In the genomic region with DNA sequence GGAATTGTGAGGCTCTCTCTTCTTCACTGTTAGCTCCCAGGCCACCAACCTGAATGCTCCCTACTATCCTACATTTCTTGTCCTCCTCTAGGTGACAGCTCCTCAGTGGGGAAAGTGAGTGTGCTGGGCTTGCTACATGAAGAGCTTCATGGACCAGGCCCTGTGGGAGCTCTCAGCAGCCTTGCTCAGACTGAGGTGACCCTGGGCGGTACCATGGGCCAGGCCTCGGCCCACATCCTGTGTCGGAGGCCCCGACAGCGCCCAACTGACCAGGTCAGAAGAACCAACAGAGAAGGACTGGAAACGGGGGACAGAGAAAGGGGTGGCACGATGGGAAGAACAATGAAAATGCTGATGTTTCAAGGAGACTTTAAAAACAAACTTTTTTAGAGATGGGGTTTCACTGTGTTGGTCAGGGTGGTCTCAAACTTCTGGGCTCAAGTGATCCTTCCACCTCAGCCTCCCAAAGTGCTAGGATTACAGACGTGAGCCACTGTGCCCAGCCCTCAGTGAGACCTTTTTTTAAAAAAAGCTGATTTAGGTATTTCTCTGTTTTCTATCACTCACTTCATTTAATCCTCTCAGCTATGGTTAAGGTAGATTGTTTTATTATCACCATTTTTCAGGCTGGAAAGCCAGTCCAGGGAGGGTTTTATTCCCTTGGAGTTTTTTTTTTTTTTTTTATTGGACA, we compare ENCODE assay signal across 34 cellular contexts. TPM values are rescaled to one million over a fixed set of nuclear protein-coding genes. Genes with fewer than 3 reads are reported as not detected.
A peak's percentile ranks its signal among the peaks of the same experiment; 100 is the strongest.
DNase-seq lines count a peak whose midpoint lies in the region; ATAC-seq, FAIRE-seq and TF ChIP-seq lines count a peak whose summit lies in the region.
"Had no signal": no experiment of that assay in that cellular context is flagged by ENCODE, and none has a peak within 500 bp of the region (broad histone marks: within the 10 kb centered on the region; RNA-seq: fewer than 3 reads in every experiment).

No MANE protein-coding gene starts in this region.

- H3K9me3 ChIP-seq in HCT116 (ENCODE audit: control insufficient read depth in 1 of 2, insufficient read depth in 1 of 2, low read depth in 1 of 2, low read length in 2 of 2), result no peaks in the 10 kb centered on the region
- no peaks in the 10 kb centered on the region for H3K9me3 ChIP-seq in H1 (ENCODE audit: insufficient read depth in 2 of 2, low read depth in 1 of 2, low read length in 1 of 2)
- H3K9me3 ChIP-seq: psoas muscle, SK-N-SH, testis, vagina had no signal

- H3K4me1 ChIP-seq in HCT116 (ENCODE audit: control insufficient read depth in 1 of 2, insufficient read depth in 2 of 2, low read length in 2 of 2), result peaks cover 21 to 33% of the 10 kb centered on the region in 2 experiments
- peaks cover 3 to 7% (median 4%) of the 10 kb centered on the region in 4 experiments; a peak in 6 of 7 replicates for H3K4me1 ChIP-seq in H1 (replicated peaks in 1 of 4; ENCODE audit: control insufficient read depth in 3 of 4, insufficient read depth in 4 of 4, low read length in 3 of 4)
- peaks cover 9% of the 10 kb centered on the region for H3K4me1 ChIP-seq in rectal smooth muscle tissue (ENCODE audit: control insufficient read depth, insufficient read depth, low read length)

- H3K4me2 ChIP-seq in HCT116 (ENCODE audit: low read length), result no peak overlapping the region
- no peak overlapping the region for H3K4me2 ChIP-seq in H1 (ENCODE audit: insufficient read depth in 1 of 2, low read depth in 2 of 2, low read length in 2 of 2)
- H3K4me2 ChIP-seq: SK-N-SH had no signal

- no peak overlapping the region for H3K14ac ChIP-seq in H1 (ENCODE audit: insufficient read length)

- H3K4me1 Mint-ChIP-seq in activated CD4-positive, alpha-beta memory T cell treated with anti-CD3 and anti-CD28 coated beads for 36 hours (ENCODE audit: low read depth), result peaks cover 24% of the 10 kb centered on the region
- H3K4me1 Mint-ChIP-seq in activated CD4-positive, alpha-beta memory T cell treated with anti-CD3 and anti-CD28 coated beads, Interleukin-2, amount 10 ng/mL, durations not matched to agents 7 days and 5 days, result peaks cover 25% of the 10 kb centered on the region

- H3K56ac ChIP-seq in H1 (replicated peaks; ENCODE audit: insufficient read length, low read depth, low read length), result no peak overlapping the region

- H3K27ac ChIP-seq in HCT116 (ENCODE audit: low read depth, low read length) (peak overlapping the region; percentile 16; the same call in 1 of the 2 replicates), H1 (ENCODE audit: low read depth, low read length) (no peak overlapping the region), rectal smooth muscle tissue (ENCODE audit: low read depth, low read length) (no peak overlapping the region)
- H3K27ac ChIP-seq: cardiac muscle cell, coronary artery, foreskin keratinocyte, psoas muscle, testis, vagina had no signal

- no peak for TF ChIP-seq EP300 in H1 (IDR thresholded peaks at IDR 0.05; ENCODE audit: borderline replicate concordance in 1 of 2, low read depth in 2 of 2, low read length in 2 of 2)

- peaks cover 12% of the 10 kb centered on the region; the same call in 1 of the 2 replicates for H3K23me2 ChIP-seq in H1 (ENCODE audit: low read depth, low read length)

- no peak overlapping the region for H4K91ac ChIP-seq in H1 (replicated peaks; ENCODE audit: insufficient read length, low read length)

- no peak overlapping the region for H4K8ac ChIP-seq in H1 (ENCODE audit: extremely low read depth, insufficient read depth, low read length)

- H2BK12ac ChIP-seq in H1 (ENCODE audit: low read depth, low read length), result no peak overlapping the region

- no peak overlapping the region for H2BK20ac ChIP-seq in H1 (ENCODE audit: low read length)

- no peak for ATAC-seq in HCT116
- ATAC-seq in HG02938 (IDR thresholded peaks at IDR 0.05; ENCODE audit: unreplicated experiment), result no peak
- no peak for ATAC-seq in GM18502 (IDR thresholded peaks at IDR 0.05; ENCODE audit: poor library complexity, unreplicated experiment)
- ATAC-seq: effector memory CD8-positive, alpha-beta T cell; esophagus mucosa; foreskin keratinocyte; K562; psoas muscle; stimulated activated naive CD8-positive, alpha-beta T cell treated with anti-CD3 and anti-CD28 coated beads, Interleukin-15, Interleukin-2, amounts not matched to agents 100 U/mL and 50 U/mL, for 24 hours had no signal

- H2AFZ ChIP-seq in HCT116 (ENCODE audit: low read depth, low read length, poor library complexity, severe bottlenecking) (no peak overlapping the region), H1 (ENCODE audit: low read length) (no peak overlapping the region)

- H3K79me2 ChIP-seq in HCT116 (ENCODE audit: insufficient read depth, low read length) (peaks cover 78% of the 10 kb centered on the region), H1 (ENCODE audit: control insufficient read depth in 1 of 2, insufficient read depth in 2 of 2, low read length in 2 of 2) (peaks cover 0 to 42% of the 10 kb centered on the region in 2 experiments; a peak in 2 of 4 replicates)

- H3K27me3 Mint-ChIP-seq in activated CD4-positive, alpha-beta memory T cell treated with anti-CD3 and anti-CD28 coated beads for 36 hours, result peaks cover 3% of the 10 kb centered on the region
- peaks cover 3% of the 10 kb centered on the region for H3K27me3 Mint-ChIP-seq in activated CD4-positive, alpha-beta memory T cell treated with anti-CD3 and anti-CD28 coated beads, Interleukin-2, amount 10 ng/mL, durations not matched to agents 7 days and 5 days

- TF ChIP-seq RAD21 in HCT116 (IDR thresholded peaks at IDR 0.05; ENCODE audit: low read depth) (no peak), H1 (IDR thresholded peaks at IDR 0.05 in 1 of 2, conservative IDR thresholded peaks at IDR 0.05 in 1 of 2; ENCODE audit: low read depth in 2 of 2, low read length in 2 of 2) (no peak)

- no peak for DNase-seq in activated CD4-positive, alpha-beta memory T cell treated with anti-CD3 and anti-CD28 coated beads for 36 hours
- DNase-seq in activated CD4-positive, alpha-beta memory T cell treated with anti-CD3 and anti-CD28 coated beads, Interleukin-2, amount 10 ng/mL, durations not matched to agents 7 days and 5 days, result no peak
- DNase-seq in HCT116 (ENCODE audit: low read depth, low spot score), result no peak
- DNase-seq in H1 (ENCODE audit: low read depth in 1 of 2, low spot score in 2 of 2), result no peak
- no peak for DNase-seq in NCI-H1048 (lab: John Stamatoyannopoulos, UW)
- DNase-seq: activated CD4-positive, CD25-positive, alpha-beta regulatory T cell treated with anti-CD3 and anti-CD28 coated beads, Interleukin-2, amount 50 U/mL, for 72 hours; activated naive CD4-positive, alpha-beta T cell treated with anti-CD3 and anti-CD28 coated beads, Interleukin-2, amount 50 U/mL, for 16 hours; AML-193; anterior cingulate cortex; CD8-positive, alpha-beta memory T cell; effector memory CD8-positive, alpha-beta T cell; foreskin keratinocyte; mammary epithelial cell; NCI-H1417; NCI-H2081 treated with DMSO at 0.1 percent for 48 hours; NCI-H226; nucleus accumbens; psoas muscle; SK-N-SH; stimulated activated CD4-positive, alpha-beta T cell treated with anti-CD3 and anti-CD28 coated beads, Interleukin-15, amount 100 ng/mL, for 24 hours; stimulated activated naive CD8-positive, alpha-beta T cell treated with anti-CD3 and anti-CD28 coated beads, Interleukin-15, Interleukin-2, amounts not matched to agents 100 U/mL and 50 U/mL, for 24 hours; testis had no signal

- FAIRE-seq in H1 (lab: Jason Lieb, UNC), result no peak
- FAIRE-seq: A204.1, H54, K562 had no signal

- H3K9ac ChIP-seq in HCT116 (ENCODE audit: low read length) (no peak overlapping the region), H1 (replicated peaks in 1 of 4; ENCODE audit: extremely low read depth in 1 of 4, low read depth in 3 of 4, low read length in 3 of 4) (no peak overlapping the region), rectal smooth muscle tissue (ENCODE audit: low read length) (peak overlapping the region; percentile 25)
- H3K9ac ChIP-seq: SK-N-SH had no signal

- no peaks in the 10 kb centered on the region for H3K9me2 ChIP-seq in HCT116 (ENCODE audit: insufficient read depth)
- H3K9me2 ChIP-seq: SK-N-SH had no signal

- CTCF ChIA-PET in activated CD4-positive, alpha-beta memory T cell treated with anti-CD3 and anti-CD28 coated beads for 36 hours (lab: Charles Lee), result interaction anchor here (1.1 kb wide), 1 partner anchor 40 kb away, joined by 3 read pairs; no protein-coding TSS in a partner anchor
- CTCF ChIA-PET in activated CD4-positive, alpha-beta memory T cell treated with anti-CD3 and anti-CD28 coated beads, Interleukin-2, amount 10 ng/mL, durations not matched to agents 7 days and 5 days (lab: Charles Lee), result interaction anchor here (0.7 to 1.5 kb wide), 2 partner anchors 17 to 39 kb away, joined by 4 read pairs; a partner anchor contains a TSS
- CTCF ChIA-PET in HCT116 (lab: Charles Lee), result no interaction called here
- CTCF ChIA-PET in H1 (lab: Charles Lee; ENCODE audit: partially characterized antibody), result interaction anchor here (0.6 to 2.5 kb wide), 6 partner anchors 9 to 423 kb away, joined by 3 to 9 read pairs (median 4); no protein-coding TSS in a partner anchor

- TF ChIP-seq POLR2A in HCT116 (IDR thresholded peaks at IDR 0.05; ENCODE audit: borderline replicate concordance, extremely low read depth, insufficient read depth, insufficient read length), result no peak
- TF ChIP-seq POLR2A in H1 (IDR thresholded peaks at IDR 0.05; ENCODE audit: control extremely low read depth in 1 of 2, low read depth in 2 of 2, low read length in 2 of 2), result peak in 1 of 2 experiments; percentile 89; a peak in 2 of 3 replicates

- H2AK5ac ChIP-seq in H1 (ENCODE audit: low read depth, low read length), result no peak overlapping the region

- RAD21 ChIA-PET in HCT116 (lab: Charles Lee; ENCODE audit: low non-redundant PET in 1 of 2, low total read pairs in 2 of 2, uncharacterized antibody in 2 of 2, unreplicated experiment in 2 of 2), result no interaction called here

- H2BK15ac ChIP-seq in H1 (ENCODE audit: low read length), result no peak overlapping the region

- 95% methylated on average over 8 of the region's 8 CpGs; no CpG with 5 or more reads in 1 of the 2 experiments for WGBS in H1 (ENCODE audit: extremely low coverage in 1 of 2, insufficient coverage in 1 of 2, insufficient read length in 1 of 2, insufficient replicate concordance in 2 of 2, low coverage in 1 of 2, low lambda C conversion rate in 2 of 2, missing lambda C conversion rate in 1 of 2), 2 experiments

- peaks cover 11% of the 10 kb centered on the region for H3K79me1 ChIP-seq in H1 (ENCODE audit: low read depth, low read length)

- H2BK5ac ChIP-seq in H1 (ENCODE audit: low read depth, low read length), result no peak overlapping the region

- no peaks in the 10 kb centered on the region for H3K9me3 Mint-ChIP-seq in activated CD4-positive, alpha-beta memory T cell treated with anti-CD3 and anti-CD28 coated beads for 36 hours
- no peaks in the 10 kb centered on the region for H3K9me3 Mint-ChIP-seq in activated CD4-positive, alpha-beta memory T cell treated with anti-CD3 and anti-CD28 coated beads, Interleukin-2, amount 10 ng/mL, durations not matched to agents 7 days and 5 days
- H3K9me3 Mint-ChIP-seq: activated T-helper 1 cell treated with anti-CD3 and anti-CD28 coated beads, Interleukin-12 subunit alpha, Interleukin-12 subunit beta, Interleukin-2, Interleukin-4 antibody, amounts not matched to agents 30 ng/mL and 10 ng/mL and 1 ng/mL, durations not matched to agents 14 hours and 24 hours and 36 hours; CD8-positive, alpha-beta memory T cell; effector memory CD8-positive, alpha-beta T cell; T-helper 1 cell treated with Interleukin-12 subunit alpha and Interleukin-12 subunit beta and Interleukin-4 antibody, amounts not matched to agents 30 μg/mL and 1 μg/mL, for 36 hours had no signal

- no peak overlapping the region for H3K4ac ChIP-seq in H1 (replicated peaks; ENCODE audit: insufficient read length, low read depth, low read length)

- BruUV-seq in HCT116 (replicated peaks; lab: Mats Ljungman, UMichigan), result no TSS peak

- H3K27me3 ChIP-seq in HCT116 (ENCODE audit: insufficient read depth, low read length) (no peaks in the 10 kb centered on the region), H1 (replicated peaks in 1 of 4; ENCODE audit: control insufficient read depth in 3 of 4, extremely low read depth in 1 of 4, insufficient read depth in 3 of 4, low read length in 3 of 4) (no peaks in the 10 kb centered on the region), rectal smooth muscle tissue (ENCODE audit: control insufficient read depth, insufficient read depth, low read length) (peaks cover 3% of the 10 kb centered on the region)
- H3K27me3 ChIP-seq: foreskin keratinocyte, testis had no signal

- no peak overlapping the region for H3K18ac ChIP-seq in H1 (ENCODE audit: extremely low read depth, low read length)

- peaks cover 30% of the 10 kb centered on the region for H3K36me3 Mint-ChIP-seq in activated CD4-positive, alpha-beta memory T cell treated with anti-CD3 and anti-CD28 coated beads for 36 hours
- H3K36me3 Mint-ChIP-seq in activated CD4-positive, alpha-beta memory T cell treated with anti-CD3 and anti-CD28 coated beads, Interleukin-2, amount 10 ng/mL, durations not matched to agents 7 days and 5 days (ENCODE audit: low read depth), result peaks cover 45% of the 10 kb centered on the region

- H3K36me3 ChIP-seq in HCT116 (ENCODE audit: control insufficient read depth in 1 of 2, insufficient read depth in 2 of 2, low read length in 2 of 2) (peaks cover 16 to 32% of the 10 kb centered on the region in 2 experiments), H1 (ENCODE audit: control insufficient read depth in 2 of 4, insufficient read depth in 4 of 4, low read length in 3 of 4) (peaks cover 2 to 41% (median 21%) of the 10 kb centered on the region in 4 experiments), rectal smooth muscle tissue (ENCODE audit: control insufficient read depth, insufficient read depth, low read length) (peaks cover 21% of the 10 kb centered on the region)

- no peak overlapping the region for H2BK120ac ChIP-seq in H1 (replicated peaks; ENCODE audit: low read depth, low read length)

- intact Hi-C loops in activated CD4-positive, alpha-beta memory T cell treated with anti-CD3 and anti-CD28 coated beads for 36 hours (cut with micrococcal nuclease), result no loop called here
- intact Hi-C loops in HCT116 (cut with micrococcal nuclease), result no loop called here

- H3K23ac ChIP-seq in H1 (ENCODE audit: insufficient read length), result no peak overlapping the region

- TF ChIP-seq CTCF in HCT116 (IDR thresholded peaks at IDR 0.05 in 2 of 3, conservative IDR thresholded peaks at IDR 0.05 in 1 of 3; ENCODE audit: borderline replicate concordance in 1 of 3, insufficient read depth in 1 of 3, low read depth in 2 of 3, low read length in 2 of 3), result no peak
- no peak for TF ChIP-seq CTCF in H1 (IDR thresholded peaks at IDR 0.05; ENCODE audit: control extremely low read depth in 1 of 3, insufficient read depth in 1 of 3, low read depth in 1 of 3, low read length in 3 of 3)

- POLR2A ChIA-PET in activated CD4-positive, alpha-beta memory T cell treated with anti-CD3 and anti-CD28 coated beads for 36 hours (lab: Charles Lee), result no interaction called here
- POLR2A ChIA-PET in activated CD4-positive, alpha-beta memory T cell treated with anti-CD3 and anti-CD28 coated beads, Interleukin-2, amount 10 ng/mL, durations not matched to agents 7 days and 5 days (lab: Charles Lee), result interaction anchor here (0.8 to 1.6 kb wide), 4 partner anchors 9 to 227 kb away, joined by 3 to 6 read pairs (median 4); a partner anchor contains a TSS
- POLR2A ChIA-PET in HCT116 (lab: Charles Lee), result no interaction called here
- POLR2A ChIA-PET in H1 (lab: Charles Lee; ENCODE audit: partially characterized antibody), result interaction anchor here (0.6 to 13.7 kb wide), 21 partner anchors 8 to 319 kb away, joined by 3 to 161 read pairs (median 4); a partner anchor contains a TSS

- no peak overlapping the region for H4K5ac ChIP-seq in H1 (ENCODE audit: insufficient read length, low read depth, low read length)

- H3K27ac Mint-ChIP-seq in activated CD4-positive, alpha-beta memory T cell treated with anti-CD3 and anti-CD28 coated beads for 36 hours, result peak overlapping the region; percentile 43
- H3K27ac Mint-ChIP-seq in activated CD4-positive, alpha-beta memory T cell treated with anti-CD3 and anti-CD28 coated beads, Interleukin-2, amount 10 ng/mL, durations not matched to agents 7 days and 5 days, result no peak overlapping the region
- H3K27ac Mint-ChIP-seq: activated T-helper 1 cell treated with anti-CD3 and anti-CD28 coated beads, Interleukin-12 subunit alpha, Interleukin-12 subunit beta, Interleukin-2, Interleukin-4 antibody, amounts not matched to agents 30 ng/mL and 10 ng/mL and 1 ng/mL, durations not matched to agents 14 hours and 24 hours and 36 hours; effector memory CD8-positive, alpha-beta T cell; T-helper 1 cell treated with Interleukin-12 subunit alpha and Interleukin-12 subunit beta and Interleukin-4 antibody, amounts not matched to agents 30 μg/mL and 1 μg/mL, for 36 hours had no signal

- H3K4me3 ChIP-seq in HCT116 (replicated peaks in 1 of 2; ENCODE audit: low read depth in 1 of 2, low read length in 2 of 2) (no peak overlapping the region), H1 (ENCODE audit: extremely low read depth in 1 of 4, insufficient read depth in 2 of 4, low read depth in 3 of 4, low read length in 4 of 4) (no peak overlapping the region), rectal smooth muscle tissue (ENCODE audit: low read length) (no peak overlapping the region)
- H3K4me3 ChIP-seq: cardiac muscle cell, coronary artery, K562, psoas muscle, testis, vagina had no signal

- H3K4me3 Mint-ChIP-seq in activated CD4-positive, alpha-beta memory T cell treated with anti-CD3 and anti-CD28 coated beads for 36 hours, result no peak overlapping the region
- H3K4me3 Mint-ChIP-seq in activated CD4-positive, alpha-beta memory T cell treated with anti-CD3 and anti-CD28 coated beads, Interleukin-2, amount 10 ng/mL, durations not matched to agents 7 days and 5 days, result no peak overlapping the region
- H3K4me3 Mint-ChIP-seq: activated T-helper 1 cell treated with anti-CD3 and anti-CD28 coated beads, Interleukin-12 subunit alpha, Interleukin-12 subunit beta, Interleukin-2, Interleukin-4 antibody, amounts not matched to agents 30 ng/mL and 10 ng/mL and 1 ng/mL, durations not matched to agents 14 hours and 24 hours and 36 hours; CD8-positive, alpha-beta memory T cell; effector memory CD8-positive, alpha-beta T cell; T-helper 1 cell treated with Interleukin-12 subunit alpha and Interleukin-12 subunit beta and Interleukin-4 antibody, amounts not matched to agents 30 μg/mL and 1 μg/mL, for 36 hours had no signal

- H4K20me1 ChIP-seq in HCT116 (ENCODE audit: insufficient read depth), result peaks cover 5% of the 10 kb centered on the region; the same call in 1 of the 2 replicates
- peaks cover 6 to 13% of the 10 kb centered on the region in 2 experiments for H4K20me1 ChIP-seq in H1 (replicated peaks in 1 of 2; ENCODE audit: control insufficient read depth in 1 of 2, insufficient read depth in 2 of 2, low read length in 2 of 2)

RNA-seq across cellular contexts. Expression of a gene that starts 4.9 kb away (rescaled TPM):
- total RNA-seq in activated CD4-positive, alpha-beta memory T cell treated with anti-CD3 and anti-CD28 coated beads for 36 hours, result 10 to 100 TPM; 49.6 to 52.4 TPM
- total RNA-seq in activated CD4-positive, alpha-beta memory T cell treated with anti-CD3 and anti-CD28 coated beads, Interleukin-2, amount 10 ng/mL, durations not matched to agents 7 days and 5 days, result 10 to 100 TPM; 40.4 to 42.1 TPM
- 81.7 TPM for total RNA-seq in HCT116 (2021; ENCODE audit: unreplicated experiment)
- polyA plus RNA-seq in HCT116 (2012), result 105 and 114 TPM in 2 replicates
- 75.4 and 78.1 TPM in 2 replicates for total RNA-seq in H1 (2021; fragmentation: NEBNext Ultra II Directional; extraction: Animal tissue kit (Norgen Biotek cat#: 25700))
- polyA plus RNA-seq in H1 (2011; rRNA removed), result 107 and 117 TPM in 2 replicates
- 97.9 TPM for polyA plus RNA-seq in H1 (2011; cell fraction: cytosol; rRNA removed)
- polyA plus RNA-seq in H1 (2011; cell fraction: nucleus; rRNA removed), result 68.1 TPM
- polyA plus RNA-seq in H1 (2012, experiment 1 of 2), result 78.7 to 99.0 TPM (median 88.0 TPM) in 4 replicates
- 129 TPM for polyA plus RNA-seq in H1 (2012, experiment 2 of 2)
- 56.8 TPM for polyA plus RNA-seq in H1 (2013, experiment 1 of 2)
- polyA plus RNA-seq in H1 (2013, experiment 2 of 2), result 61.9 TPM
- 35.6 and 43.4 TPM in 2 replicates for polyA minus RNA-seq in H1 (2011; rRNA and poly(A)+ RNA removed)
- 20.9 TPM for polyA minus RNA-seq in H1 (2011; cell fraction: cytosol; rRNA and poly(A)+ RNA removed)
- polyA minus RNA-seq in H1 (2011; cell fraction: nucleus; rRNA and poly(A)+ RNA removed), result 25.1 TPM

RNA-seq across cellular contexts. Expression of a gene that starts 5.4 kb away (rescaled TPM):
- total RNA-seq in activated CD4-positive, alpha-beta memory T cell treated with anti-CD3 and anti-CD28 coated beads for 36 hours, result 1 to 10 TPM; 1.5 to 1.6 TPM
- total RNA-seq in activated CD4-positive, alpha-beta memory T cell treated with anti-CD3 and anti-CD28 coated beads, Interleukin-2, amount 10 ng/mL, durations not matched to agents 7 days and 5 days, result under 1 TPM; 0.15 to 0.80 TPM
- total RNA-seq in HCT116 (2021; ENCODE audit: unreplicated experiment), result 286 TPM
- 506 and 722 TPM in 2 replicates for polyA plus RNA-seq in HCT116 (2012)
- 119 and 129 TPM in 2 replicates for total RNA-seq in H1 (2021; fragmentation: NEBNext Ultra II Directional; extraction: Animal tissue kit (Norgen Biotek cat#: 25700))
- 118 and 196 TPM in 2 replicates for polyA plus RNA-seq in H1 (2011; rRNA removed)
- polyA plus RNA-seq in H1 (2011; cell fraction: cytosol; rRNA removed), result 147 TPM
- 215 TPM for polyA plus RNA-seq in H1 (2011; cell fraction: nucleus; rRNA removed)
- polyA plus RNA-seq in H1 (2012, experiment 1 of 2), result 88.4 to 177 TPM (median 174 TPM) in 4 replicates
- polyA plus RNA-seq in H1 (2012, experiment 2 of 2), result 158 TPM
- 157 TPM for polyA plus RNA-seq in H1 (2013, experiment 1 of 2)
- polyA plus RNA-seq in H1 (2013, experiment 2 of 2), result 171 TPM
- 58.0 and 75.5 TPM in 2 replicates for polyA minus RNA-seq in H1 (2011; rRNA and poly(A)+ RNA removed)
- polyA minus RNA-seq in H1 (2011; cell fraction: cytosol; rRNA and poly(A)+ RNA removed), result 48.6 TPM
- 91.4 TPM for polyA minus RNA-seq in H1 (2011; cell fraction: nucleus; rRNA and poly(A)+ RNA removed)

RNA-seq across cellular contexts. Expression of a gene that starts 5.4 kb away (rescaled TPM):
- total RNA-seq in activated CD4-positive, alpha-beta memory T cell treated with anti-CD3 and anti-CD28 coated beads for 36 hours, result 100 to 1,000 TPM; 155 to 164 TPM
- 100 to 1,000 TPM; 170 to 175 TPM for total RNA-seq in activated CD4-positive, alpha-beta memory T cell treated with anti-CD3 and anti-CD28 coated beads, Interleukin-2, amount 10 ng/mL, durations not matched to agents 7 days and 5 days
- total RNA-seq in HCT116 (2021; ENCODE audit: unreplicated experiment), result 143 TPM
- 152 and 153 TPM in 2 replicates for polyA plus RNA-seq in HCT116 (2012)
- total RNA-seq in H1 (2021; fragmentation: NEBNext Ultra II Directional; extraction: Animal tissue kit (Norgen Biotek cat#: 25700)), result 120 and 123 TPM in 2 replicates
- polyA plus RNA-seq in H1 (2011; rRNA removed), result 106 and 114 TPM in 2 replicates
- 88.4 TPM for polyA plus RNA-seq in H1 (2011; cell fraction: cytosol; rRNA removed)
- 152 TPM for polyA plus RNA-seq in H1 (2011; cell fraction: nucleus; rRNA removed)
- polyA plus RNA-seq in H1 (2012, experiment 1 of 2), result 123 to 148 TPM (median 139 TPM) in 4 replicates
- polyA plus RNA-seq in H1 (2012, experiment 2 of 2), result 151 TPM
- polyA plus RNA-seq in H1 (2013, experiment 1 of 2), result 94.4 TPM
- 102 TPM for polyA plus RNA-seq in H1 (2013, experiment 2 of 2)
- 123 and 147 TPM in 2 replicates for polyA minus RNA-seq in H1 (2011; rRNA and poly(A)+ RNA removed)
- 79.0 TPM for polyA minus RNA-seq in H1 (2011; cell fraction: cytosol; rRNA and poly(A)+ RNA removed)
- polyA minus RNA-seq in H1 (2011; cell fraction: nucleus; rRNA and poly(A)+ RNA removed), result 82.6 TPM

RNA-seq across cellular contexts. Expression of a gene that starts 14.7 kb away (rescaled TPM):
- total RNA-seq in activated CD4-positive, alpha-beta memory T cell treated with anti-CD3 and anti-CD28 coated beads for 36 hours, result 100 to 1,000 TPM; 188 to 199 TPM
- total RNA-seq in activated CD4-positive, alpha-beta memory T cell treated with anti-CD3 and anti-CD28 coated beads, Interleukin-2, amount 10 ng/mL, durations not matched to agents 7 days and 5 days, result 100 to 1,000 TPM; 303 to 313 TPM
- 287 TPM for total RNA-seq in HCT116 (2021; ENCODE audit: unreplicated experiment)
- polyA plus RNA-seq in HCT116 (2012), result 230 and 278 TPM in 2 replicates
- total RNA-seq in H1 (2021; fragmentation: NEBNext Ultra II Directional; extraction: Animal tissue kit (Norgen Biotek cat#: 25700)), result 252 and 265 TPM in 2 replicates
- 351 and 581 TPM in 2 replicates for polyA plus RNA-seq in H1 (2011; rRNA removed)
- 311 TPM for polyA plus RNA-seq in H1 (2011; cell fraction: cytosol; rRNA removed)
- 154 TPM for polyA plus RNA-seq in H1 (2011; cell fraction: nucleus; rRNA removed)
- 343 to 418 TPM (median 350 TPM) in 4 replicates for polyA plus RNA-seq in H1 (2012, experiment 1 of 2)
- polyA plus RNA-seq in H1 (2012, experiment 2 of 2), result 370 TPM
- 374 TPM for polyA plus RNA-seq in H1 (2013, experiment 1 of 2)
- 396 TPM for polyA plus RNA-seq in H1 (2013, experiment 2 of 2)
- 207 and 212 TPM in 2 replicates for polyA minus RNA-seq in H1 (2011; rRNA and poly(A)+ RNA removed)
- polyA minus RNA-seq in H1 (2011; cell fraction: cytosol; rRNA and poly(A)+ RNA removed), result 78.2 TPM
- 77.3 TPM for polyA minus RNA-seq in H1 (2011; cell fraction: nucleus; rRNA and poly(A)+ RNA removed)

RNA-seq across cellular contexts. Expression of a gene that starts 17.7 kb away (rescaled TPM):
- 10 to 100 TPM; 24.0 to 28.7 TPM for total RNA-seq in activated CD4-positive, alpha-beta memory T cell treated with anti-CD3 and anti-CD28 coated beads for 36 hours
- 10 to 100 TPM; 45.9 to 53.1 TPM for total RNA-seq in activated CD4-positive, alpha-beta memory T cell treated with anti-CD3 and anti-CD28 coated beads, Interleukin-2, amount 10 ng/mL, durations not matched to agents 7 days and 5 days
- 48.5 TPM for total RNA-seq in HCT116 (2021; ENCODE audit: unreplicated experiment)
- polyA plus RNA-seq in HCT116 (2012), result 21.5 and 35.2 TPM in 2 replicates
- 62.8 and 65.1 TPM in 2 replicates for total RNA-seq in H1 (2021; fragmentation: NEBNext Ultra II Directional; extraction: Animal tissue kit (Norgen Biotek cat#: 25700))
- 46.5 and 47.5 TPM in 2 replicates for polyA plus RNA-seq in H1 (2011; rRNA removed)
- polyA plus RNA-seq in H1 (2011; cell fraction: cytosol; rRNA removed), result 45.6 TPM
- 44.4 TPM for polyA plus RNA-seq in H1 (2011; cell fraction: nucleus; rRNA removed)
- polyA plus RNA-seq in H1 (2012, experiment 1 of 2), result 57.1 to 63.2 TPM (median 57.6 TPM) in 4 replicates
- polyA plus RNA-seq in H1 (2012, experiment 2 of 2), result 65.8 TPM
- polyA plus RNA-seq in H1 (2013, experiment 1 of 2), result 66.2 TPM
- 69.5 TPM for polyA plus RNA-seq in H1 (2013, experiment 2 of 2)
- 46.8 and 59.7 TPM in 2 replicates for polyA minus RNA-seq in H1 (2011; rRNA and poly(A)+ RNA removed)
- polyA minus RNA-seq in H1 (2011; cell fraction: cytosol; rRNA and poly(A)+ RNA removed), result 27.7 TPM
- 19.8 TPM for polyA minus RNA-seq in H1 (2011; cell fraction: nucleus; rRNA and poly(A)+ RNA removed)

Comparison
In these comparisons a context has a peak if more than half of its experiments do, and no peak if none do; other contexts are left out.
1. POLR2A ChIA-PET loops: an anchor here in activated CD4-positive, alpha-beta memory T cell treated with anti-CD3 and anti-CD28 coated beads, Interleukin-2, amount 10 ng/mL, durations not matched to agents 7 days and 5 days (0.8 to 1.6 kb wide) and H1 (0.6 to 13.7 kb wide); none called in activated CD4-positive, alpha-beta memory T cell treated with anti-CD3 and anti-CD28 coated beads for 36 hours and HCT116.
2. RNA of a gene that starts 5.4 kb away (total RNA-seq): 286 TPM in HCT116 (single experiment) and 119 to 129 TPM in H1; 1.5 to 1.6 TPM in activated CD4-positive, alpha-beta memory T cell treated with anti-CD3 and anti-CD28 coated beads for 36 hours and 0.15 to 0.80 TPM in activated CD4-positive, alpha-beta memory T cell treated with anti-CD3 and anti-CD28 coated beads, Interleukin-2, amount 10 ng/mL, durations not matched to agents 7 days and 5 days; every median in the first group is over 10 times any median in the second.